Comparison of ENCODE assay signal across 8 cellular contexts in genomic region chr5:154444559-154445421, GRCh38. TPM values are rescaled to one million over a fixed set of nuclear protein-coding genes. Genes with fewer than 3 reads are reported as not detected.
DNase-seq lines count a peak whose midpoint lies in the region; ATAC-seq and TF ChIP-seq lines count a peak whose summit lies in the region.

No MANE protein-coding gene starts in this region.

- H2BK15ac ChIP-seq in mesendoderm (replicated peaks; ENCODE audit: low read depth), result no peak overlapping the region

- no peak overlapping the region for H3K4ac ChIP-seq in mesendoderm (ENCODE audit: low read depth, low read length)

- H3K79me2 ChIP-seq in mesendoderm (ENCODE audit: control insufficient read depth, insufficient read depth, low read length), result peaks cover 6% of the 10 kb centered on the region

- H3K4me1 Mint-ChIP-seq in T-helper 2 cell treated with Interferon-gamma antibody and Interleukin-4, amounts not matched to agents 5 μg/mL and 100 μg/mL, for 36 hours (ENCODE audit: low read depth), result peaks cover 36% of the 10 kb centered on the region
- H3K4me1 Mint-ChIP-seq in type B pancreatic cell (ENCODE audit: unreplicated experiment), result peaks cover 30% of the 10 kb centered on the region

- H3K36me3 Mint-ChIP-seq in T-helper 2 cell treated with Interferon-gamma antibody and Interleukin-4, amounts not matched to agents 5 μg/mL and 100 μg/mL, for 36 hours (ENCODE audit: low read depth), result peaks cover 32% of the 10 kb centered on the region
- H3K36me3 Mint-ChIP-seq in type B pancreatic cell, result peaks cover 20% of the 10 kb centered on the region

- H3K27ac ChIP-seq in mesendoderm (ENCODE audit: low read depth, low read length), result no peak overlapping the region

- TF ChIP-seq CTCF in type B pancreatic cell (conservative IDR thresholded peaks at IDR 0.05), result no peak

- no peaks in the 10 kb centered on the region for H3K27me3 Mint-ChIP-seq in T-helper 2 cell treated with Interferon-gamma antibody and Interleukin-4, amounts not matched to agents 5 μg/mL and 100 μg/mL, for 36 hours (ENCODE audit: low read depth)
- no peaks in the 10 kb centered on the region for H3K27me3 Mint-ChIP-seq in type B pancreatic cell

- H3K9me3 Mint-ChIP-seq in T-helper 2 cell treated with Interferon-gamma antibody and Interleukin-4, amounts not matched to agents 5 μg/mL and 100 μg/mL, for 36 hours, result no peaks in the 10 kb centered on the region
- H3K9me3 Mint-ChIP-seq in type B pancreatic cell, result no peaks in the 10 kb centered on the region

- peaks cover 8% of the 10 kb centered on the region for H3K79me1 ChIP-seq in mesendoderm (ENCODE audit: low read length)

- peaks cover 6% of the 10 kb centered on the region; the same call in 1 of the 2 replicates for H3K36me3 ChIP-seq in ES-I3 (ENCODE audit: insufficient read depth, low read length)
- no peaks in the 10 kb centered on the region for H3K36me3 ChIP-seq in mesendoderm (ENCODE audit: control insufficient read depth, insufficient read depth, low read length)

- H3K9me3 ChIP-seq in ES-I3 (ENCODE audit: control insufficient read depth, insufficient read depth, low read length), result no peaks in the 10 kb centered on the region

- peak overlapping the region; percentile 95 for H3K23ac ChIP-seq in mesendoderm (ENCODE audit: low read length)

- no peak overlapping the region for H2BK120ac ChIP-seq in mesendoderm (ENCODE audit: low read depth, low read length)

- H4K5ac ChIP-seq in mesendoderm (ENCODE audit: low read length), result no peak overlapping the region

- WGBS in mesendoderm (ENCODE audit: extremely low coverage, insufficient coverage, low lambda C conversion rate), result no CpG with 5 or more reads among the region's 30 CpGs

- H2AK5ac ChIP-seq in mesendoderm (ENCODE audit: low read length), result no peak overlapping the region

- H2BK5ac ChIP-seq in mesendoderm (ENCODE audit: low read length), result no peak overlapping the region

- H3K18ac ChIP-seq in mesendoderm (ENCODE audit: low read length), result no peak overlapping the region

- peak overlapping the region; percentile 95 for H3K56ac ChIP-seq in mesendoderm (ENCODE audit: low read length)

- no peaks in the 10 kb centered on the region for H3K27me3 ChIP-seq in mesendoderm (ENCODE audit: insufficient read depth, low read length, poor library complexity)

- H3K4me3 Mint-ChIP-seq in T-helper 2 cell treated with Interferon-gamma antibody and Interleukin-4, amounts not matched to agents 5 μg/mL and 100 μg/mL, for 36 hours, result peak overlapping the region; percentile 100
- peak overlapping the region; percentile 99 for H3K4me3 Mint-ChIP-seq in type B pancreatic cell

- peak; percentile 9 for DNase-seq in T-helper 2 cell treated with Interferon-gamma antibody and Interleukin-4, amounts not matched to agents 5 μg/mL and 100 μg/mL, for 36 hours (ENCODE audit: low spot score)
- DNase-seq in dermis blood vessel endothelial cell (peak; percentile 43), mesendoderm (peak; percentile 37), type B pancreatic cell (ENCODE audit: extremely low spot score, unreplicated experiment) (no peak)

- peak overlapping the region; percentile 100 for H3K4me2 ChIP-seq in mesendoderm (ENCODE audit: low read length)

- H4K8ac ChIP-seq in mesendoderm (ENCODE audit: low read depth, low read length), result no peak overlapping the region

- ATAC-seq in HG02884 (IDR thresholded peaks at IDR 0.05; ENCODE audit: unreplicated experiment) (peak; percentile 8), GM18870 (IDR thresholded peaks at IDR 0.05; ENCODE audit: unreplicated experiment) (no peak), HG03469 (IDR thresholded peaks at IDR 0.05; ENCODE audit: unreplicated experiment) (no peak)

- H3K27ac Mint-ChIP-seq in T-helper 2 cell treated with Interferon-gamma antibody and Interleukin-4, amounts not matched to agents 5 μg/mL and 100 μg/mL, for 36 hours, result peak overlapping the region; percentile 94
- peak overlapping the region; percentile 91 for H3K27ac Mint-ChIP-seq in type B pancreatic cell

- H3K4me1 ChIP-seq in ES-I3 (ENCODE audit: insufficient read depth, low read length), result 0 out of 2 replicates have a peak, but pooled peaks cover 4% of the 10 kb centered on the region
- peaks cover 3% of the 10 kb centered on the region for H3K4me1 ChIP-seq in mesendoderm (ENCODE audit: control insufficient read depth, low read depth, low read length)

- peak overlapping the region; percentile 96 for H3K4me3 ChIP-seq in mesendoderm (ENCODE audit: low read length)

- H3K9ac ChIP-seq in ES-I3 (ENCODE audit: low read depth, low read length), result peak overlapping the region; percentile 98
- peak overlapping the region; percentile 89 for H3K9ac ChIP-seq in mesendoderm (ENCODE audit: low read length)

RNA-seq across cellular contexts. Expression of gene SAP30L, which starts 1.0 kb away (rescaled TPM):
- total RNA-seq in dermis blood vessel endothelial cell, result 25.7 and 40.6 TPM in 2 replicates
- 39.5 TPM for polyA plus RNA-seq in mesendoderm (2013, experiment 1 of 2)
- 35.2 TPM for polyA plus RNA-seq in mesendoderm (2013, experiment 2 of 2)
- total RNA-seq in type B pancreatic cell (ENCODE audit: low replicate concordance), result 39.4 and 43.7 TPM in 2 replicates

RNA-seq across cellular contexts. Expression of gene HAND1, which starts 33.2 kb away (rescaled TPM):
- total RNA-seq in dermis blood vessel endothelial cell, result not detected in 2 replicates
- 0.94 TPM for polyA plus RNA-seq in mesendoderm (2013, experiment 1 of 2)
- polyA plus RNA-seq in mesendoderm (2013, experiment 2 of 2), result 0.81 TPM
- 2.4 and 17.9 TPM in 2 replicates for total RNA-seq in type B pancreatic cell (ENCODE audit: low replicate concordance)
